ENCODE assay signal across 8 cellular contexts in genomic region chr6:143027058-143027457, GRCh38. TPM values are rescaled to one million over a fixed set of nuclear protein-coding genes. Genes with fewer than 3 reads are reported as not detected.
DNase-seq lines count a peak whose midpoint lies in the region; ATAC-seq and TF ChIP-seq lines count a peak whose summit lies in the region.

No MANE protein-coding gene starts in this region.

- no peaks in the 10 kb centered on the region for H3K27me3 ChIP-seq in AG04450 (ENCODE audit: control insufficient read depth, insufficient read depth, low read length)
- H3K27me3 ChIP-seq in H7 (ENCODE audit: control insufficient read depth, insufficient read depth, low read length) = no peaks in the 10 kb centered on the region
- H3K27me3 ChIP-seq in lung (ENCODE audit: control insufficient read depth, insufficient read depth) = no peaks in the 10 kb centered on the region

- H3K27ac ChIP-seq in AG04450 (ENCODE audit: low read depth, low read length) (no peak overlapping the region), VCaP (no peak overlapping the region), lung (ENCODE audit: low read depth in 1 of 2, low read length in 1 of 2) (no peak overlapping the region)

- no peak for DNase-seq in AG04450 (ENCODE audit: low read depth, low spot score)
- peak; percentile 20 for DNase-seq in H7
- DNase-seq in central memory CD4-positive, alpha-beta T cell = peak; percentile 23
- DNase-seq in lung (ENCODE audit: low spot score) = no peak
- DNase-seq in stimulated activated CD8-positive, alpha-beta memory T cell treated with anti-CD3 and anti-CD28 coated beads, Interleukin-4, amount 100 ng/mL, for 48 hours = peak; percentile 74
- DNase-seq in DMS79 (lab: John Stamatoyannopoulos, UW) = no peak

- no peaks in the 10 kb centered on the region for H3K9me3 ChIP-seq in AG04450 (ENCODE audit: control insufficient read depth, insufficient read depth, low read length)
- H3K9me3 ChIP-seq in lung (ENCODE audit: control insufficient read depth in 2 of 2, insufficient read depth in 1 of 2, low read length in 1 of 2) = no peaks in the 10 kb centered on the region

- peak; percentile 59 for TF ChIP-seq CTCF in AG04450 (IDR thresholded peaks at IDR 0.05; ENCODE audit: low read depth, low read length)
- TF ChIP-seq CTCF in VCaP (conservative IDR thresholded peaks at IDR 0.05) = peak; percentile 58
- peak; percentile 62 for TF ChIP-seq CTCF in lung (IDR thresholded peaks at IDR 0.05; ENCODE audit: control extremely low read depth, extremely low read depth)

- POLR2A ChIA-PET in AG04450 (lab: Yijun Ruan, JAX) = no interaction called here

- 53 to 67% methylated on average over 5 of the region's 5 CpGs for WGBS in lung, 2 donors

- H3K4me1 ChIP-seq in lung (ENCODE audit: control insufficient read depth in 2 of 2, insufficient read depth in 2 of 2, low read length in 2 of 2) = no peaks in the 10 kb centered on the region

- CTCF ChIA-PET in AG04450 (lab: Charles Lee) = interaction anchor here (0.7 to 3.3 kb wide), 9 partner anchors 13 to 555 kb away, joined by 3 to 21 read pairs (median 3); no protein-coding TSS in a partner anchor

- H3K4me3 ChIP-seq in AG04450 (ENCODE audit: low read depth, low read length) (no peak overlapping the region), H7 (ENCODE audit: insufficient read depth, low read depth, low read length) (no peak overlapping the region), lung (no peak overlapping the region)

- ATAC-seq in lung (ENCODE audit: insufficient read depth, low FRiP score) (peak; percentile 53), HG03469 (IDR thresholded peaks at IDR 0.05; ENCODE audit: unreplicated experiment) (no peak)

- H3K36me3 ChIP-seq in H7 (replicated peaks; ENCODE audit: control insufficient read depth, insufficient read depth, low read length) (no peaks in the 10 kb centered on the region), lung (ENCODE audit: control insufficient read depth in 2 of 2, insufficient read depth in 2 of 2, low read length in 2 of 2) (no peaks in the 10 kb centered on the region)

RNA-seq across cellular contexts. Expression of gene AIG1, which starts 33.6 kb away (rescaled TPM):
- polyA plus RNA-seq in AG04450 (2011; rRNA removed) = 53.2 and 65.1 TPM in 2 replicates
- polyA minus RNA-seq in AG04450 (2011; rRNA and poly(A)+ RNA removed) = 39.5 and 43.6 TPM in 2 replicates
- 18.3 and 18.6 TPM in 2 replicates for total RNA-seq in H7 (2014; rRNA removed; shearing (Covaris generic))
- 10 to 100 TPM; 25.0 to 29.6 TPM for total RNA-seq in lung
- 10 to 100 TPM; 19.9 to 31.7 TPM for polyA plus RNA-seq in lung

Comparison
In these comparisons a context has a peak if more than half of its experiments do, and no peak if none do; other contexts are left out.
1. DNase-seq: peak in H7 (single experiment), central memory CD4-positive, alpha-beta T cell (single experiment) and stimulated activated CD8-positive, alpha-beta memory T cell treated with anti-CD3 and anti-CD28 coated beads, Interleukin-4, amount 100 ng/mL, for 48 hours (single experiment); none in AG04450 (single experiment), lung (single experiment) and DMS79 (single experiment).
2. Peak in every context shown above with its lines, with median percentiles within 50 percentile points of each other: CTCF ChIP-seq.